25 cellular contexts compared by ENCODE assay signal in genomic region chr13:54424344-54424743, GRCh38.
"Had no signal": no experiment of that assay in that cellular context is flagged by ENCODE, and none has a peak within 500 bp of the region (broad histone marks: within the 10 kb centered on the region; RNA-seq: fewer than 3 reads in every experiment).

No MANE protein-coding gene starts in this region.

- H3K4me2 ChIP-seq: hepatocyte had no signal

- H3K27ac Mint-ChIP-seq: natural killer cell; stimulated activated effector memory CD8-positive, alpha-beta T cell treated with anti-CD3 and anti-CD28 coated beads, Interleukin-12 subunit alpha, Interleukin-12 subunit beta, amount 100 ng/mL, for 72 hours had no signal

- H2AFZ ChIP-seq: hepatocyte had no signal

- H3K36me3 Mint-ChIP-seq: stimulated activated effector memory CD8-positive, alpha-beta T cell treated with anti-CD3 and anti-CD28 coated beads, Interleukin-12 subunit alpha, Interleukin-12 subunit beta, amount 100 ng/mL, for 72 hours had no signal

- H3K4me3 ChIP-seq: dorsolateral prefrontal cortex, gastrocnemius medialis, hepatocyte, lower lobe of right lung, ovary, psoas muscle, sigmoid colon, stomach, thyroid gland, vagina had no signal

- ATAC-seq: esophagus mucosa; gastrocnemius medialis; left ventricle myocardium superior; lower lobe of right lung; natural killer cell; psoas muscle; right cardiac atrium; stimulated activated effector memory CD8-positive, alpha-beta T cell treated with anti-CD3 and anti-CD28 coated beads, Interleukin-12 subunit alpha, Interleukin-12 subunit beta, amount 100 ng/mL, for 72 hours had no signal

- H3K79me2 ChIP-seq: hepatocyte had no signal

- H3K27me3 ChIP-seq: dorsolateral prefrontal cortex, gastrocnemius medialis, hepatocyte, sigmoid colon, stomach, thyroid gland, vagina had no signal

- H3K9me3 ChIP-seq: gastrocnemius medialis, lower lobe of right lung, ovary, psoas muscle, sigmoid colon, stomach, thyroid gland, vagina had no signal

- H3K4me3 Mint-ChIP-seq: natural killer cell; stimulated activated effector memory CD8-positive, alpha-beta T cell treated with anti-CD3 and anti-CD28 coated beads, Interleukin-12 subunit alpha, Interleukin-12 subunit beta, amount 100 ng/mL, for 72 hours had no signal

- H3K27ac ChIP-seq: dorsolateral prefrontal cortex, epithelial cell of prostate, gastrocnemius medialis, hepatocyte, lower lobe of right lung, ovary, psoas muscle, sigmoid colon, stomach, thyroid gland, vagina had no signal

- H3K4me1 Mint-ChIP-seq: natural killer cell; stimulated activated effector memory CD8-positive, alpha-beta T cell treated with anti-CD3 and anti-CD28 coated beads, Interleukin-12 subunit alpha, Interleukin-12 subunit beta, amount 100 ng/mL, for 72 hours had no signal

- H3K4me1 ChIP-seq: gastrocnemius medialis, lower lobe of right lung, psoas muscle, sigmoid colon, stomach, thyroid gland, vagina had no signal

- H3K36me3 ChIP-seq: gastrocnemius medialis, lower lobe of right lung, ovary, sigmoid colon, stomach, thyroid gland, vagina had no signal

- DNase-seq: dorsolateral prefrontal cortex; effector CD4-positive, alpha-beta T cell; foreskin fibroblast; gastrocnemius medialis; head of caudate nucleus; left ventricle myocardium superior; lower lobe of right lung; natural killer cell; occipital lobe; ovary; posterior cingulate gyrus; psoas muscle; right cardiac atrium; sigmoid colon; stimulated activated CD4-positive, alpha-beta T cell treated with anti-CD3 and anti-CD28 coated beads, Interleukin-2, amount 100 ng/mL, for 24 hours; stimulated activated CD4-positive, alpha-beta T cell treated with anti-CD3 and anti-CD28 coated beads, Interleukin-4, amount 100 ng/mL, for 24 hours; stimulated activated naive CD4-positive, alpha-beta T cell treated with Interleukin-2 at 50 U/mL for 16 hours; stomach; trophoblast cell had no signal
